In genomic region chr11:12678991-12679390, GRCh38 we compare ENCODE assay signal across 17 cellular contexts. TPM values are rescaled to one million over a fixed set of nuclear protein-coding genes. Genes with fewer than 3 reads are reported as not detected.
DNase-seq lines count a peak whose midpoint lies in the region; ATAC-seq and TF ChIP-seq lines count a peak whose summit lies in the region.
"Had no signal": no experiment of that assay in that cellular context is flagged by ENCODE, and none has a peak within 500 bp of the region (broad histone marks: within the 10 kb centered on the region; RNA-seq: fewer than 3 reads in every experiment).

No MANE protein-coding gene starts in this region.

- H3K4me1 ChIP-seq in PC-3 (ENCODE audit: insufficient read depth, low read length) (peaks cover 48% of the 10 kb centered on the region), esophagus squamous epithelium (peaks cover 10 to 69% (median 20%) of the 10 kb centered on the region in 3 donors), trophoblast cell (ENCODE audit: control insufficient read depth in 1 of 2, insufficient read depth in 2 of 2, low read length in 2 of 2) (peaks cover 27 to 29% of the 10 kb centered on the region in 2 experiments)

- H3K23ac ChIP-seq in trophoblast cell (ENCODE audit: low read length) = no peak overlapping the region

- H2BK120ac ChIP-seq in trophoblast cell (ENCODE audit: insufficient read depth, low read length, poor library complexity) = no peak overlapping the region

- H2BK12ac ChIP-seq in trophoblast cell (ENCODE audit: low read length) = no peak overlapping the region

- no peaks in the 10 kb centered on the region for H3F3A ChIP-seq in PC-3 (ENCODE audit: low read length, unreplicated experiment)

- no peak overlapping the region for H3K14ac ChIP-seq in trophoblast cell (ENCODE audit: low read length)

- H3K9me3 ChIP-seq in PC-3 (ENCODE audit: low read length) = no peaks in the 10 kb centered on the region
- no peaks in the 10 kb centered on the region for H3K9me3 ChIP-seq in esophagus squamous epithelium
- H3K9me3 ChIP-seq in trophoblast cell (ENCODE audit: insufficient read depth, low read depth, low read length) = no peaks in the 10 kb centered on the region
- H3K9me3 ChIP-seq: heart right ventricle, upper lobe of right lung had no signal

- POLR2A ChIA-PET in PC-3 (lab: Charles Lee; ENCODE audit: unreplicated experiment) = no interaction called here

- no peak overlapping the region for H2BK5ac ChIP-seq in trophoblast cell (ENCODE audit: low read depth, low read length, poor library complexity)

- H2AFZ ChIP-seq in PC-3 (ENCODE audit: low read length) (no peak overlapping the region), trophoblast cell (ENCODE audit: insufficient read depth, low read length, poor library complexity) (no peak overlapping the region)

- peaks cover 40% of the 10 kb centered on the region for H4K20me1 ChIP-seq in PC-3 (ENCODE audit: low read length)

- H3K4ac ChIP-seq in trophoblast cell (ENCODE audit: low read depth, low read length) = peak overlapping the region; percentile 16

- ATAC-seq in PC-3 (no peak), HG02642 (IDR thresholded peaks at IDR 0.05; ENCODE audit: poor library complexity, unreplicated experiment) (no peak)
- ATAC-seq: heart right ventricle, right cardiac atrium, T-helper 17 cell, upper lobe of right lung had no signal

- intact Hi-C loops in PC-3 (cut with micrococcal nuclease) = loop anchor here (5.0 kb wide), 1 partner anchor 392 kb away; no protein-coding TSS in a partner anchor
- intact Hi-C loops in esophagus squamous epithelium (cut with DNase I) = loop anchor here (10.0 kb wide), 1 partner anchor 206 kb away; no protein-coding TSS in a partner anchor

- no peaks in the 10 kb centered on the region for H3K9me2 ChIP-seq in PC-3 (replicated peaks; ENCODE audit: low read length)

- H3K18ac ChIP-seq in trophoblast cell (ENCODE audit: low read length) = no peak overlapping the region

- TF ChIP-seq CTCF in AG10803 (conservative IDR thresholded peaks at IDR 0.05; ENCODE audit: low read length) (no peak), PC-3 (conservative IDR thresholded peaks at IDR 0.05; ENCODE audit: low read depth, low read length) (no peak), esophagus squamous epithelium (IDR thresholded peaks at IDR 0.05) (no peak)

- H4K91ac ChIP-seq in trophoblast cell (ENCODE audit: low read depth, low read length) = no peak overlapping the region

- no peak for TF ChIP-seq POLR2A in esophagus squamous epithelium (IDR thresholded peaks at IDR 0.05)

- no peak overlapping the region for H4K8ac ChIP-seq in trophoblast cell (ENCODE audit: low read depth, low read length)

- peaks cover 89% of the 10 kb centered on the region for H3K79me2 ChIP-seq in PC-3 (ENCODE audit: low read length)
- H3K79me2 ChIP-seq in trophoblast cell (ENCODE audit: control insufficient read depth, insufficient read depth, low read length, poor library complexity) = peaks cover 40% of the 10 kb centered on the region

- H3K27me3 ChIP-seq in PC-3 (ENCODE audit: low read length) (no peaks in the 10 kb centered on the region), esophagus squamous epithelium (peaks cover 0 to 8% (median 0%) of the 10 kb centered on the region in 4 donors), trophoblast cell (ENCODE audit: insufficient read depth, low read length) (no peaks in the 10 kb centered on the region)
- H3K27me3 ChIP-seq: upper lobe of right lung had no signal

- peak overlapping the region; percentile 40; the same call in 1 of the 2 replicates for H3K9ac ChIP-seq in PC-3 (ENCODE audit: low read length)
- H3K9ac ChIP-seq in trophoblast cell (ENCODE audit: low read length) = no peak overlapping the region

- peak overlapping the region; percentile 79 for H3K4me3 ChIP-seq in AG10803 (ENCODE audit: low read length)
- peak overlapping the region; percentile 97 for H3K4me3 ChIP-seq in PC-3 (ENCODE audit: low read length)
- no peak overlapping the region for H3K4me3 ChIP-seq in esophagus squamous epithelium
- no peak overlapping the region for H3K4me3 ChIP-seq in trophoblast cell (ENCODE audit: low read depth, low read length)
- H3K4me3 ChIP-seq: heart right ventricle, lung, upper lobe of right lung had no signal

- H3K27ac ChIP-seq in PC-3 (ENCODE audit: low read length) (peak overlapping the region; percentile 41; the same call in 1 of the 2 replicates), esophagus squamous epithelium (peak overlapping the region in 3 of 4 donors; percentile 29 to 90 (median 81)), trophoblast cell (ENCODE audit: low read depth, low read length) (peak overlapping the region; percentile 45)
- H3K27ac ChIP-seq: upper lobe of right lung had no signal

- DNase-seq in AG10803 (ENCODE audit: low read depth) (no peak), PC-3 (no peak), esophagus squamous epithelium (lab: John Stamatoyannopoulos, UW) (no peak), trophoblast cell (no peak), activated gamma-delta T cell (lab: John Stamatoyannopoulos, UW) (no peak), NCI-H510A treated with DMSO at 0.1 percent for 48 hours (lab: John Stamatoyannopoulos, UW) (no peak), UCSD-AML1 (lab: John Stamatoyannopoulos, UW; ENCODE audit: unreplicated experiment) (no peak)
- DNase-seq: CD4-positive, alpha-beta T cell; cortex of kidney; GDM1; heart right ventricle; NCI-H1436; right cardiac atrium; T-helper 17 cell; upper lobe of right lung had no signal

- no peak overlapping the region for H4K12ac ChIP-seq in trophoblast cell (ENCODE audit: low read depth, low read length)

- H3K79me1 ChIP-seq in trophoblast cell (ENCODE audit: low read length) = peaks cover 30% of the 10 kb centered on the region

- CTCF ChIA-PET in PC-3 (lab: Charles Lee) = interaction anchor here (0.8 kb wide), 1 partner anchor 13 kb away, joined by 3 read pairs; no protein-coding TSS in a partner anchor

- no TSS peak for BruUV-seq in PC-3 (replicated peaks; lab: Mats Ljungman, UMichigan)

- no peak overlapping the region for H2AK5ac ChIP-seq in trophoblast cell (ENCODE audit: low read length)

- H3K4me2 ChIP-seq in PC-3 (ENCODE audit: low read length) = peak overlapping the region; percentile 96
- H3K4me2 ChIP-seq in trophoblast cell (ENCODE audit: low read length) = peak overlapping the region; percentile 40

- 77 to 81% methylated on average over 5 of the region's 5 CpGs for WGBS in esophagus squamous epithelium, 2 donors
- WGBS in trophoblast cell (ENCODE audit: extremely low coverage, insufficient coverage, insufficient read length) = no CpG with 5 or more reads among the region's 5 CpGs

- peaks cover 10% of the 10 kb centered on the region; the same call in 1 of the 2 replicates for H3K36me3 ChIP-seq in PC-3 (ENCODE audit: low read depth, low read length)
- H3K36me3 ChIP-seq in esophagus squamous epithelium = no peaks in the 10 kb centered on the region
- peaks cover 3 to 10% of the 10 kb centered on the region in 2 experiments for H3K36me3 ChIP-seq in trophoblast cell (ENCODE audit: control insufficient read depth in 1 of 2, insufficient read depth in 2 of 2, low read length in 2 of 2)
- H3K36me3 ChIP-seq: upper lobe of right lung had no signal

RNA-seq across cellular contexts. Expression of gene TEAD1, which starts 4.8 kb away (rescaled TPM):
- total RNA-seq in PC-3 (2014; rRNA removed) = 70.2 and 148 TPM in 2 replicates
- total RNA-seq in esophagus squamous epithelium = 10 to 100 TPM; 33.3 to 75.2 (median 49.8) TPM
- 102 and 105 TPM in 2 replicates for polyA plus RNA-seq in trophoblast cell (2013)

Comparison
In these comparisons a context has a peak if more than half of its experiments do, and no peak if none do; other contexts are left out.
1. H3K4me3 ChIP-seq: peak in AG10803 (single experiment) and PC-3 (single experiment); none in esophagus squamous epithelium (0 of 4) and trophoblast cell (single experiment).
2. Peak in every context shown above with its lines, with median percentiles within 50 percentile points of each other: H3K27ac ChIP-seq.